In the genomic region with DNA sequence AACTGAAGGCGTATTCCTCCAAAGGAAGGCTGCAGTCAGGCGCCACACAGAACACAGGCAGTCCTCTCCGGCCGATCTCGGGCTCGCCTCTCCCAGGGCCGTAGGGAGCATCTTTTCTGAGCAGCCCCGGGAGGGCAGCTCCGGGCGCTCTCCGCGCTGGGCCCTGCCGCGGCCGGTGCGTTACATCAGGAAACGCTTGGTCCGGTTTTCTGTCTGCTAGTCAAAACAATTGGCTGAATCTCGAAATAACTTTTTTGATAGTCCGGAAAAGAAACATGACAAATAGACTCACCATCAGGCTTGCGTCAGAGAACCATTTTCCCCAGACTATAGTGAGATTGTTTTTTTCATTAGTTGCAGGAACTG, we compare ENCODE assay signal across 1 cellular context.
TF ChIP-seq lines count a peak whose summit lies in the region.

No MANE protein-coding gene starts in this region.

TF ChIP-seq in GM23338, 12 proteins besides CTCF, POLR2A, EP300 and RAD21 (continued from another document):
- TF ChIP-seq, protein P1, sequence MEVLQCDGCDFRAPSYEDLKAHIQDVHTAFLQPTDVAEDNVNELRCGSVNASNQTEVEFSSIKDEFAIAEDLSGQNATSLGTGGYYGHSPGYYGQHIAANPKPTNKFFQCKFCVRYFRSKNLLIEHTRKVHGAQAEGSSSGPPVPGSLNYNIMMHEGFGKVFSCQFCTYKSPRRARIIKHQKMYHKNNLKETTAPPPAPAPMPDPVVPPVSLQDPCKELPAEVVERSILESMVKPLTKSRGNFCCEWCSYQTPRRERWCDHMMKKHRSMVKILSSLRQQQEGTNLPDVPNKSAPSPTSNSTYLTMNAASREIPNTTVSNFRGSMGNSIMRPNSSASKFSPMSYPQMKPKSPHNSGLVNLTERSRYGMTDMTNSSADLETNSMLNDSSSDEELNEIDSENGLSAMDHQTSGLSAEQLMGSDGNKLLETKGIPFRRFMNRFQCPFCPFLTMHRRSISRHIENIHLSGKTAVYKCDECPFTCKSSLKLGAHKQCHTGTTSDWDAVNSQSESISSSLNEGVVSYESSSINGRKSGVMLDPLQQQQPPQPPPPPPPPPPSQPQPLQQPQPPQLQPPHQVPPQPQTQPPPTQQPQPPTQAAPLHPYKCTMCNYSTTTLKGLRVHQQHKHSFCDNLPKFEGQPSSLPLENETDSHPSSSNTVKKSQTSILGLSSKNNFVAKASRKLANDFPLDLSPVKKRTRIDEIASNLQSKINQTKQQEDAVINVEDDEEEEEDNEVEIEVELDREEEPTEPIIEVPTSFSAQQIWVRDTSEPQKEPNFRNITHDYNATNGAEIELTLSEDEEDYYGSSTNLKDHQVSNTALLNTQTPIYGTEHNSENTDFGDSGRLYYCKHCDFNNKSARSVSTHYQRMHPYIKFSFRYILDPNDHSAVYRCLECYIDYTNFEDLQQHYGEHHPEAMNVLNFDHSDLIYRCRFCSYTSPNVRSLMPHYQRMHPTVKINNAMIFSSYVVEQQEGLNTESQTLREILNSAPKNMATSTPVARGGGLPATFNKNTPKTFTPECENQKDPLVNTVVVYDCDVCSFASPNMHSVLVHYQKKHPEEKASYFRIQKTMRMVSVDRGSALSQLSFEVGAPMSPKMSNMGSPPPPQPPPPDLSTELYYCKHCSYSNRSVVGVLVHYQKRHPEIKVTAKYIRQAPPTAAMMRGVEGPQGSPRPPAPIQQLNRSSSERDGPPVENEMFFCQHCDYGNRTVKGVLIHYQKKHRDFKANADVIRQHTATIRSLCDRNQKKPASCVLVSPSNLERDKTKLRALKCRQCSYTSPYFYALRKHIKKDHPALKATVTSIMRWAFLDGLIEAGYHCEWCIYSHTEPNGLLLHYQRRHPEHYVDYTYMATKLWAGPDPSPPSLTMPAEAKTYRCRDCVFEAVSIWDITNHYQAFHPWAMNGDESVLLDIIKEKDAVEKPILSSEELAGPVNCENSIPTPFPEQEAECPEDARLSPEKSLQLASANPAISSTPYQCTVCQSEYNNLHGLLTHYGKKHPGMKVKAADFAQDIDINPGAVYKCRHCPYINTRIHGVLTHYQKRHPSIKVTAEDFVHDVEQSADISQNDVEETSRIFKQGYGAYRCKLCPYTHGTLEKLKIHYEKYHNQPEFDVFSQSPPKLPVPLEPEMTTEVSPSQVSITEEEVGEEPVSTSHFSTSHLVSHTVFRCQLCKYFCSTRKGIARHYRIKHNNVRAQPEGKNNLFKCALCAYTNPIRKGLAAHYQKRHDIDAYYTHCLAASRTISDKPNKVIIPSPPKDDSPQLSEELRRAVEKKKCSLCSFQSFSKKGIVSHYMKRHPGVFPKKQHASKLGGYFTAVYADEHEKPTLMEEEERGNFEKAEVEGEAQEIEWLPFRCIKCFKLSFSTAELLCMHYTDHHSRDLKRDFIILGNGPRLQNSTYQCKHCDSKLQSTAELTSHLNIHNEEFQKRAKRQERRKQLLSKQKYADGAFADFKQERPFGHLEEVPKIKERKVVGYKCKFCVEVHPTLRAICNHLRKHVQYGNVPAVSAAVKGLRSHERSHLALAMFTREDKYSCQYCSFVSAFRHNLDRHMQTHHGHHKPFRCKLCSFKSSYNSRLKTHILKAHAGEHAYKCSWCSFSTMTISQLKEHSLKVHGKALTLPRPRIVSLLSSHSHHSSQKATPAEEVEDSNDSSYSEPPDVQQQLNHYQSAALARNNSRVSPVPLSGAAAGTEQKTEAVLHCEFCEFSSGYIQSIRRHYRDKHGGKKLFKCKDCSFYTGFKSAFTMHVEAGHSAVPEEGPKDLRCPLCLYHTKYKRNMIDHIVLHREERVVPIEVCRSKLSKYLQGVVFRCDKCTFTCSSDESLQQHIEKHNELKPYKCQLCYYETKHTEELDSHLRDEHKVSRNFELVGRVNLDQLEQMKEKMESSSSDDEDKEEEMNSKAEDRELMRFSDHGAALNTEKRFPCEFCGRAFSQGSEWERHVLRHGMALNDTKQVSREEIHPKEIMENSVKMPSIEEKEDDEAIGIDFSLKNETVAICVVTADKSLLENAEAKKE (CRISPR knock-in tag; IDR thresholded peaks at IDR 0.05), result no peak
- TF ChIP-seq EZH2phosphoT487 (IDR thresholded peaks at IDR 0.05; ENCODE audit: unreplicated experiment) (no peak), NANOG (IDR thresholded peaks at IDR 0.05; ENCODE audit: borderline replicate concordance) (no peak), REST (IDR thresholded peaks at IDR 0.05; ENCODE audit: unreplicated experiment) (no peak), ZNF331 (CRISPR knock-in tag; IDR thresholded peaks at IDR 0.05; ENCODE audit: low read depth) (no peak)
